Comparison of ENCODE assay signal across 15 cellular contexts in the genomic region with DNA sequence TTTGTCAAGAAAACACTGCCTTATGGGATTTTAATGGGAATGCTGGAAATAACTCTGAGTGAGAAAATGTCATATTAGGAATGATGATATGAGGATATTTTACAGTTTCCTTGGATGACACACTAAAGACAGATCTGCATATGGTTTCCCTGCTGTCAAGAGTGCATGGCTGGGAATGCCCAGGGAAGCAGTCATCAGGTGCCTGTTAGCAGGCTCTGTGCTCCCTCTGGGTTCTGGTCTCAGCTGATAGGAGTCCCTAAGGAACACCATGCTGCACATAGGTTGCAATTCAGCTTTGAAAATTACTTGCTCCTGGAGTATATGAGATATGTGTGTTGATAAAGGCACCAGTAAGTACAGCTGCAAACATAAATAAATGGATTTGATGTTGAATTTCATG.
DNase-seq lines count a peak whose midpoint lies in the region; ATAC-seq and TF ChIP-seq lines count a peak whose summit lies in the region.
"Had no signal": no experiment of that assay in that cellular context is flagged by ENCODE, and none has a peak within 500 bp of the region (broad histone marks: within the 10 kb centered on the region; RNA-seq: fewer than 3 reads in every experiment).

No MANE protein-coding gene starts in this region.

- H3K4me1 Mint-ChIP-seq in activated CD4-positive, alpha-beta T cell treated with anti-CD3 and anti-CD28 coated beads, Interleukin-2, amount 10 ng/mL, durations not matched to agents 24 days and 14 days = no peaks in the 10 kb centered on the region

- no peaks in the 10 kb centered on the region for H3K27me3 Mint-ChIP-seq in activated CD4-positive, alpha-beta T cell treated with anti-CD3 and anti-CD28 coated beads, Interleukin-2, amount 10 ng/mL, durations not matched to agents 24 days and 14 days
- H3K27me3 Mint-ChIP-seq: CD4-positive, alpha-beta T cell had no signal

- H3K36me3 Mint-ChIP-seq in activated CD4-positive, alpha-beta T cell treated with anti-CD3 and anti-CD28 coated beads, Interleukin-2, amount 10 ng/mL, durations not matched to agents 24 days and 14 days (ENCODE audit: low read depth) = no peaks in the 10 kb centered on the region
- H3K36me3 Mint-ChIP-seq: CD8-positive, alpha-beta T cell had no signal

- H3K27ac Mint-ChIP-seq in activated CD4-positive, alpha-beta T cell treated with anti-CD3 and anti-CD28 coated beads, Interleukin-2, amount 10 ng/mL, durations not matched to agents 24 days and 14 days = no peak overlapping the region
- H3K27ac Mint-ChIP-seq: CD4-positive, alpha-beta T cell; CD8-positive, alpha-beta T cell had no signal

- no peak overlapping the region for H3K4me3 Mint-ChIP-seq in activated CD4-positive, alpha-beta T cell treated with anti-CD3 and anti-CD28 coated beads, Interleukin-2, amount 10 ng/mL, durations not matched to agents 24 days and 14 days
- H3K4me3 Mint-ChIP-seq: CD4-positive, alpha-beta T cell; CD8-positive, alpha-beta T cell had no signal

- peak; percentile 81 for DNase-seq in SK-N-DZ (ENCODE audit: low spot score)
- no peak for DNase-seq in activated CD4-positive, alpha-beta T cell treated with anti-CD3 and anti-CD28 coated beads, Interleukin-2, amount 10 ng/mL, durations not matched to agents 24 days and 14 days
- DNase-seq in HUDEP-2 (lab: John Stamatoyannopoulos, UW; ENCODE audit: unreplicated experiment in 76 of 76) = no peak
- DNase-seq: 8988T; ACHN; Caco-2; Calu3; CD4-positive, alpha-beta T cell; CD8-positive, alpha-beta T cell; DND-41; EL; GDM1 had no signal

- ATAC-seq in SK-N-SH treated with all-trans-retinoic acid at 6 μM for 48 hours = no peak
- no peak for ATAC-seq in HG02759 (IDR thresholded peaks at IDR 0.05; ENCODE audit: unreplicated experiment)
- ATAC-seq: CD8-positive, alpha-beta T cell; GM12878 had no signal

- intact Hi-C loops in activated CD4-positive, alpha-beta T cell treated with anti-CD3 and anti-CD28 coated beads, Interleukin-2, amount 10 ng/mL, durations not matched to agents 24 days and 14 days (cut with micrococcal nuclease) = no loop called here

- H3K9me3 Mint-ChIP-seq in activated CD4-positive, alpha-beta T cell treated with anti-CD3 and anti-CD28 coated beads, Interleukin-2, amount 10 ng/mL, durations not matched to agents 24 days and 14 days = peaks cover 7% of the 10 kb centered on the region

TF ChIP-seq in SK-N-SH treated with all-trans-retinoic acid at 6 μM for 48 hours, 23 proteins besides CTCF, POLR2A, EP300 and RAD21:
- TF ChIP-seq TCF4 (CRISPR knock-in tag; IDR thresholded peaks at IDR 0.05; ENCODE audit: borderline replicate concordance) = 0 out of 2 replicates have a peak, but pooled peaks have one; percentile 19
- TF ChIP-seq ZNF8 (CRISPR knock-in tag; IDR thresholded peaks at IDR 0.05) = no peak
